Comparison of ENCODE assay signal across 15 cellular contexts in genomic region chr1:111571987-111572386, GRCh38. TPM values are rescaled to one million over a fixed set of nuclear protein-coding genes. Genes with fewer than 3 reads are reported as not detected.
DNase-seq lines count a peak whose midpoint lies in the region; ATAC-seq lines count a peak whose summit lies in the region.
"Had no signal": no experiment of that assay in that cellular context is flagged by ENCODE, and none has a peak within 500 bp of the region (broad histone marks: within the 10 kb centered on the region; RNA-seq: fewer than 3 reads in every experiment).

No MANE protein-coding gene starts in this region.

- ATAC-seq in HG03139 (IDR thresholded peaks at IDR 0.05; ENCODE audit: unreplicated experiment), result no peak

- in situ Hi-C loops in KBM-7 (cut with MboI; ENCODE audit: low pct_unique_long_range_greater_than_20kb, low sequenced_read_pairs), result no loop called here

- DNase-seq in GM04503 (ENCODE audit: low read depth), result peak; percentile 65
- DNase-seq in RPMI7951 (ENCODE audit: low read depth), result peak; percentile 72
- DNase-seq in fibroblast of peridontal ligament (ENCODE audit: extremely low read depth), result peak; percentile 81
- DNase-seq in non-pigmented ciliary epithelial cell (ENCODE audit: low read depth), result peak; percentile 18
- no peak for DNase-seq in stimulated activated CD4-positive, alpha-beta T cell treated with anti-CD3 and anti-CD28 coated beads, Interleukin-4, amount 100 ng/mL, for 1 hour
- no peak for DNase-seq in KBM-7
- no peak for DNase-seq in D341Med (ENCODE audit: low spot score)
- DNase-seq: activated naive CD4-positive, alpha-beta T cell treated with anti-CD3 and anti-CD28 coated beads, Interleukin-2, amount 50 U/mL, for 16 hours; Caco-2; esophagus squamous epithelium; islet precursor cell; stimulated activated CD4-positive, alpha-beta T cell treated with anti-CD3 and anti-CD28 coated beads, Interleukin-12 subunit alpha, Interleukin-12 subunit beta, amount 100 ng/mL, for 4 hours; T1000; tibial artery had no signal

RNA-seq across cellular contexts. Expression of gene RAP1A, which starts 47.6 kb away (rescaled TPM):
- total RNA-seq in RPMI7951 (2014; rRNA removed; shearing (Covaris generic)), result 24.5 and 36.4 TPM in 2 replicates

Comparison
In these comparisons a context has a peak if more than half of its experiments do, and no peak if none do; other contexts are left out.
1. DNase-seq: peak in GM04503 (single experiment), RPMI7951 (single experiment), fibroblast of peridontal ligament (single experiment) and non-pigmented ciliary epithelial cell (single experiment); none in stimulated activated CD4-positive, alpha-beta T cell treated with anti-CD3 and anti-CD28 coated beads, Interleukin-4, amount 100 ng/mL, for 1 hour (single experiment), KBM-7 (single experiment) and D341Med (single experiment).